In genomic region chr3:14925729-14926591, GRCh38 we compare ENCODE assay signal across 8 cellular contexts. TPM values are rescaled to one million over a fixed set of nuclear protein-coding genes. Genes with fewer than 3 reads are reported as not detected.
DNase-seq lines count a peak whose midpoint lies in the region; ATAC-seq, FAIRE-seq and TF ChIP-seq lines count a peak whose summit lies in the region.

No MANE protein-coding gene starts in this region.

- no peak overlapping the region for H3K4me2 ChIP-seq in keratinocyte (ENCODE audit: control insufficient read depth, extremely low read depth, insufficient read depth, low read depth, low read length)

- peaks cover 10% of the 10 kb centered on the region for H3K27me3 Mint-ChIP-seq in brain

- H3K4me1 ChIP-seq in keratinocyte (ENCODE audit: control insufficient read depth, extremely low read depth, insufficient read depth, low read length), result peaks cover 2% of the 10 kb centered on the region
- no peaks in the 10 kb centered on the region for H3K4me1 ChIP-seq in tibial artery

- no peaks in the 10 kb centered on the region for H4K20me1 ChIP-seq in keratinocyte (ENCODE audit: control insufficient read depth, extremely low read depth, insufficient read depth, low read length)

- H3K9me3 ChIP-seq in keratinocyte (ENCODE audit: control insufficient read depth, low read depth, low read length) (no peaks in the 10 kb centered on the region), tibial artery (no peaks in the 10 kb centered on the region)

- no peak overlapping the region for H3K27ac Mint-ChIP-seq in brain

- no peaks in the 10 kb centered on the region for H3K4me1 Mint-ChIP-seq in brain

- dilution Hi-C loops in keratinocyte (cut with MboI; ENCODE audit: extremely low pct_ligation_motif_present, low sequenced_read_pairs), result no loop called here

- H3K27ac ChIP-seq in keratinocyte (ENCODE audit: control insufficient read depth, insufficient read depth, low read length) (no peak overlapping the region), tibial artery (no peak overlapping the region)

- no peak overlapping the region for H3K9ac ChIP-seq in keratinocyte (ENCODE audit: control insufficient read depth, extremely low read depth, insufficient read depth, low read length)

- in situ Hi-C loops in Caki2 (cut with HindIII; ENCODE audit: low pct_unique_long_range_greater_than_20kb, low sequenced_read_pairs), result no loop called here

- H3K27me3 ChIP-seq in keratinocyte (ENCODE audit: control insufficient read depth, extremely low read depth, insufficient read depth, low read length) (peaks cover 3% of the 10 kb centered on the region), tibial artery (no peaks in the 10 kb centered on the region)

- ATAC-seq in GM18867 (IDR thresholded peaks at IDR 0.05; ENCODE audit: unreplicated experiment) (no peak), HG03354 (IDR thresholded peaks at IDR 0.05; ENCODE audit: poor library complexity, severe bottlenecking, unreplicated experiment) (no peak)

- TF ChIP-seq CTCF in brain (conservative IDR thresholded peaks at IDR 0.05), result peak; percentile 65 to 77
- peak; percentile 65 to 79 (median 71) for TF ChIP-seq CTCF in keratinocyte (optimal IDR thresholded peaks at IDR 0.05 in 1 of 3, IDR thresholded peaks at IDR 0.05 in 1 of 3, conservative IDR thresholded peaks at IDR 0.05 in 1 of 3; ENCODE audit: extremely low read depth in 1 of 3, insufficient read depth in 2 of 3, low read length in 3 of 3)
- TF ChIP-seq CTCF in tibial artery (IDR thresholded peaks at IDR 0.05), result peak; percentile 43 to 49

- H3K9me3 Mint-ChIP-seq in brain, result no peaks in the 10 kb centered on the region

- peak; percentile 37 for DNase-seq in Caki2 (ENCODE audit: low read depth)
- peak; percentile 36 for DNase-seq in H54 (ENCODE audit: insufficient read length, low spot score)
- DNase-seq in NCI-H69 (lab: John Stamatoyannopoulos, UW), result peak; percentile 67
- peak; percentile 21 for DNase-seq in keratinocyte (ENCODE audit: low read depth, low spot score)
- DNase-seq in tibial artery, result no peak

- H3K4me3 ChIP-seq in keratinocyte (ENCODE audit: control insufficient read depth in 2 of 3, extremely low read depth in 1 of 3, insufficient read depth in 2 of 3, low read depth in 1 of 3, low read length in 3 of 3) (no peak overlapping the region), tibial artery (no peak overlapping the region)

- FAIRE-seq in H54 (lab: Jason Lieb, UNC) (peak; percentile 20), keratinocyte (lab: Jason Lieb, UNC) (peak; percentile 78)

- H3K36me3 ChIP-seq in keratinocyte (ENCODE audit: control insufficient read depth in 2 of 2, extremely low read depth in 1 of 2, insufficient read depth in 2 of 2, low read length in 2 of 2), result no peaks in the 10 kb centered on the region
- H3K36me3 ChIP-seq in tibial artery, result peaks cover 0 to 13% (median 0%) of the 10 kb centered on the region in 3 donors

- H3K4me3 Mint-ChIP-seq in brain, result no peak overlapping the region

- no peak for TF ChIP-seq POLR2A in H54 (IDR thresholded peaks at IDR 0.05; ENCODE audit: low read depth, low read length)

- no peaks in the 10 kb centered on the region for H3K36me3 Mint-ChIP-seq in brain

- no peaks in the 10 kb centered on the region for H3K79me2 ChIP-seq in keratinocyte (ENCODE audit: control insufficient read depth, insufficient read depth, low read length)

- H2AFZ ChIP-seq in keratinocyte (ENCODE audit: control insufficient read depth, low read length), result no peak overlapping the region

- intact Hi-C loops in tibial artery (cut with DNase I; ENCODE audit: low total_unique reads), result loop anchor here (10.0 kb wide), 1 partner anchor 129 kb away; no protein-coding TSS in a partner anchor

- H3K9me1 ChIP-seq in keratinocyte (ENCODE audit: control insufficient read depth, extremely low read depth, insufficient read depth, low read length), result no peaks in the 10 kb centered on the region

RNA-seq across cellular contexts. Expression of gene NR2C2, which starts 21.4 kb away (rescaled TPM):
- total RNA-seq in Caki2 (2014; rRNA removed; shearing (Covaris generic); ENCODE audit: low replicate concordance), result 3.1 TPM in 2 replicates
- polyA plus RNA-seq in brain (ENCODE audit: insufficient read depth, low read depth, low replicate concordance), result 19.1 TPM
- polyA plus RNA-seq in keratinocyte, result 7.0 to 12.6 TPM (median 9.4 TPM) in 3 replicates
- polyA plus RNA-seq in keratinocyte (2011; ENCODE audit: low read depth), result 11.3 TPM
- 5.1 and 7.7 TPM in 2 replicates for polyA plus RNA-seq in keratinocyte (2011; cell fraction: cytosol; rRNA removed)
- 32.9 and 34.9 TPM in 2 replicates for polyA plus RNA-seq in keratinocyte (2011; cell fraction: nucleus; rRNA removed)
- polyA plus RNA-seq in keratinocyte (2012; ENCODE audit: low replicate concordance), result 10.4 and 11.0 TPM in 2 replicates
- polyA minus RNA-seq in keratinocyte, result 15.0 to 31.6 TPM (median 23.4 TPM) in 3 replicates
- polyA minus RNA-seq in keratinocyte (2011; cell fraction: cytosol; rRNA and poly(A)+ RNA removed), result 13.8 TPM
- 22.8 and 39.6 TPM in 2 replicates for polyA minus RNA-seq in keratinocyte (2011; cell fraction: nucleus; rRNA and poly(A)+ RNA removed)

Comparison
In these comparisons a context has a peak if more than half of its experiments do, and no peak if none do; other contexts are left out.
1. DNase-seq: peak in Caki2 (single experiment), H54 (single experiment), NCI-H69 (single experiment) and keratinocyte (single experiment); none in tibial artery (0 of 2).
2. Peak in every context shown above with its lines, with median percentiles within 50 percentile points of each other: CTCF ChIP-seq.